ENCODE assay signal across 23 cellular contexts in the genomic region with DNA sequence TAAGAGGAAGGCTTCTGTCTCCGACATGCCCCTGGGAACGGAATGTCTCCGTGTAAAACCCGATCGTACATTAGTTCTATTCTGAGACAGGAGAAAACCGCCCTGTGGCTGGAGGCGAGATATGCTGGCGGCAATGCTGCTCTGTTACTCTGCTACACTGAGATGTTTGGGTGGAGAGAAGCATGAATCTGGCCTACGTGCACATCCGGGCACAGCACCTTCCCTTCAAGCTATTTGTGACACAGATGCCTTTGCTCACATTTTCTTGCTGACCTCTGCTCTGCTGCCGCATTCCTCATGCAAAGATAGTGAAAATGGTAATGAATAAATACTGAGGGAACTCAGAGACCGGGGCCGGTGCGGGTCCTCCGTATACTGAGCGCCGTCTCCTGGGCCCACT. TPM values are rescaled to one million over a fixed set of nuclear protein-coding genes. Genes with fewer than 3 reads are reported as not detected.
DNase-seq lines count a peak whose midpoint lies in the region; ATAC-seq, FAIRE-seq and TF ChIP-seq lines count a peak whose summit lies in the region.
"Had no signal": no experiment of that assay in that cellular context is flagged by ENCODE, and none has a peak within 500 bp of the region (broad histone marks: within the 10 kb centered on the region; RNA-seq: fewer than 3 reads in every experiment).

No MANE protein-coding gene starts in this region.

- no peak for FAIRE-seq in H54 (lab: Jason Lieb, UNC)

- WGBS in adrenal gland, 4 donors, result 63 to 70% (median 68%) methylated on average over 16 to 17 of the region's 17 CpGs

- H3K27me3 Mint-ChIP-seq in nephron (ENCODE audit: low read depth) (peaks cover 23% of the 10 kb centered on the region), T-helper 17 cell (no peaks in the 10 kb centered on the region)
- H3K27me3 Mint-ChIP-seq: activated CD4-positive, alpha-beta memory T cell treated with anti-CD3 and anti-CD28 coated beads, Interleukin-2, amount 10 ng/mL, durations not matched to agents 7 days and 5 days; activated naive CD4-positive, alpha-beta T cell treated with anti-CD3 and anti-CD28 coated beads, Interleukin-2, amount 50 U/mL, for 24 hours had no signal

- TF ChIP-seq POLR2A in adrenal gland (IDR thresholded peaks at IDR 0.05), result no peak
- TF ChIP-seq POLR2A in H54 (IDR thresholded peaks at IDR 0.05; ENCODE audit: low read depth, low read length), result no peak

- peak overlapping the region; percentile 100 for H3K4me2 ChIP-seq in BLaER1

- H4K20me1 ChIP-seq in BLaER1, result peaks cover 18% of the 10 kb centered on the region

- intact Hi-C loops in adrenal gland (cut with DNase I), result loop anchor here (5.0 kb wide), 1 partner anchor 111 kb away; a partner anchor contains a TSS

- H3K36me3 Mint-ChIP-seq in nephron (ENCODE audit: low read depth), result no peaks in the 10 kb centered on the region
- H3K36me3 Mint-ChIP-seq in T-helper 17 cell (ENCODE audit: low read depth), result no peaks in the 10 kb centered on the region
- H3K36me3 Mint-ChIP-seq: activated naive CD4-positive, alpha-beta T cell treated with anti-CD3 and anti-CD28 coated beads, Interleukin-2, amount 50 U/mL, for 24 hours had no signal

- H3K27me3 ChIP-seq in BLaER1 (no peaks in the 10 kb centered on the region), adrenal gland (no peaks in the 10 kb centered on the region)

- TF ChIP-seq CTCF in fibroblast of the aortic adventitia (IDR thresholded peaks at IDR 0.05; ENCODE audit: insufficient read depth, low read length), result no peak
- no peak for TF ChIP-seq CTCF in nephron (IDR thresholded peaks at IDR 0.05; ENCODE audit: unreplicated experiment in 3 of 3)
- no peak for TF ChIP-seq CTCF in adrenal gland (IDR thresholded peaks at IDR 0.05)

- H3K4me1 ChIP-seq in BLaER1 (peaks cover 81% of the 10 kb centered on the region), adrenal gland (replicated peaks in 1 of 2) (peaks cover 7 to 11% of the 10 kb centered on the region in 2 donors)

- H3K4me3 Mint-ChIP-seq in nephron, result peak overlapping the region; percentile 16 to 46 (median 29)
- H3K4me3 Mint-ChIP-seq in T-helper 17 cell, result no peak overlapping the region
- H3K4me3 Mint-ChIP-seq: activated CD4-positive, alpha-beta memory T cell treated with anti-CD3 and anti-CD28 coated beads, Interleukin-2, amount 10 ng/mL, durations not matched to agents 7 days and 5 days; activated naive CD4-positive, alpha-beta T cell treated with anti-CD3 and anti-CD28 coated beads, Interleukin-2, amount 50 U/mL, for 24 hours; activated T-cell treated with anti-CD3 and anti-CD28 coated beads, Interleukin-2, amount 50 U/mL, for 4 hours had no signal

- H3K27ac Mint-ChIP-seq in nephron (no peak overlapping the region), T-helper 17 cell (no peak overlapping the region)
- H3K27ac Mint-ChIP-seq: activated CD4-positive, alpha-beta memory T cell treated with anti-CD3 and anti-CD28 coated beads, Interleukin-2, amount 10 ng/mL, durations not matched to agents 7 days and 5 days; activated naive CD4-positive, alpha-beta T cell treated with anti-CD3 and anti-CD28 coated beads, Interleukin-2, amount 50 U/mL, for 24 hours had no signal

- peaks cover 17% of the 10 kb centered on the region for H3K36me3 ChIP-seq in BLaER1
- peaks cover 0 to 11% of the 10 kb centered on the region in 2 donors for H3K36me3 ChIP-seq in adrenal gland (replicated peaks in 1 of 2)

- H3K27ac ChIP-seq in BLaER1 (peak overlapping the region; percentile 88), adrenal gland (no peak overlapping the region)

- no peaks in the 10 kb centered on the region for H3K9me3 Mint-ChIP-seq in nephron
- H3K9me3 Mint-ChIP-seq: activated CD4-positive, alpha-beta memory T cell treated with anti-CD3 and anti-CD28 coated beads, Interleukin-2, amount 10 ng/mL, durations not matched to agents 7 days and 5 days; activated naive CD4-positive, alpha-beta T cell treated with anti-CD3 and anti-CD28 coated beads, Interleukin-2, amount 50 U/mL, for 24 hours; activated T-cell treated with anti-CD3 and anti-CD28 coated beads, Interleukin-2, amount 50 U/mL, for 4 hours had no signal

- peak overlapping the region; percentile 85 for H3K9ac ChIP-seq in BLaER1

- H3K4me1 Mint-ChIP-seq in nephron (no peaks in the 10 kb centered on the region), T-helper 17 cell (peaks cover 16% of the 10 kb centered on the region)

- H3K9me3 ChIP-seq in BLaER1 (no peaks in the 10 kb centered on the region), T-helper 17 cell (ENCODE audit: control insufficient read depth, low read length, poor library complexity, severe bottlenecking) (no peaks in the 10 kb centered on the region), adrenal gland (replicated peaks in 1 of 3) (no peaks in the 10 kb centered on the region)

- no peak for ATAC-seq in T-helper 17 cell
- ATAC-seq: activated T-cell treated with anti-CD3 and anti-CD28 coated beads, Interleukin-2, amount 50 U/mL, for 4 hours had no signal

- no peak overlapping the region for H3K4me3 ChIP-seq in BLaER1
- H3K4me3 ChIP-seq in fibroblast of the aortic adventitia (ENCODE audit: low read depth, low read length), result no peak overlapping the region
- H3K4me3 ChIP-seq in adrenal gland, result no peak overlapping the region

- peak; percentile 6 for DNase-seq in OCI-M2 (lab: John Stamatoyannopoulos, UW; ENCODE audit: unreplicated experiment)
- DNase-seq in fibroblast of the aortic adventitia (ENCODE audit: low read depth), result peak; percentile 18
- DNase-seq in stimulated activated CD4-positive, alpha-beta T cell treated with anti-CD3 and anti-CD28 coated beads, Interleukin-2, amount 100 ng/mL, for 48 hours, result no peak
- DNase-seq in T-helper 17 cell, result no peak
- DNase-seq in adrenal gland, result no peak
- DNase-seq in H54 (ENCODE audit: insufficient read length, low spot score), result no peak
- DNase-seq: activated CD4-positive, alpha-beta memory T cell treated with anti-CD3 and anti-CD28 coated beads, Interleukin-2, amount 10 ng/mL, durations not matched to agents 7 days and 5 days; activated T-cell treated with anti-CD3 and anti-CD28 coated beads, Interleukin-2, amount 50 U/mL, for 4 hours; DND-41; erythroblast; MM.1S; NCI-H1436 treated with DMSO at 0.1 percent for 48 hours; NCI-H2171; NCI-H69; SIG-M5; stimulated activated CD4-positive, alpha-beta T cell treated with anti-CD3 and anti-CD28 coated beads, Interleukin-4, amount 100 ng/mL, for 1 hour had no signal

RNA-seq across cellular contexts. Expression of a gene that starts 2.2 kb away (rescaled TPM):
- total RNA-seq in fibroblast of the aortic adventitia (ENCODE audit: low replicate concordance), result 69.5 and 72.3 TPM in 2 replicates
- total RNA-seq in T-helper 17 cell, result 100 to 1,000 TPM; 270 to 311 TPM
- total RNA-seq in adrenal gland, result 100 to 1,000 TPM; 206 to 387 (median 237) TPM
- 1,000 to 10,000 TPM in 2 of 3 donors, 10 to 100 TPM in 1; 52.6 to 1,938 (median 1,109) TPM for polyA plus RNA-seq in adrenal gland

RNA-seq across cellular contexts. Expression of a gene that starts 22.2 kb away (rescaled TPM):
- total RNA-seq in fibroblast of the aortic adventitia (ENCODE audit: low replicate concordance), result not detected in 2 replicates
- total RNA-seq in T-helper 17 cell, result not detected
- under 1 TPM in 3 of 8 donors, not detected in 5; 0.04 to 0.28 (median 0.11) TPM for total RNA-seq in adrenal gland
- under 1 TPM; 0.04 to 0.16 (median 0.10) TPM for polyA plus RNA-seq in adrenal gland
- total RNA-seq: dermis microvascular lymphatic vessel endothelial cell, osteocyte, skeletal muscle tissue had no signal
- polyA plus RNA-seq: AG04450 had no signal

RNA-seq across cellular contexts. Expression of a gene that starts 29.9 kb away (rescaled TPM):
- total RNA-seq in fibroblast of the aortic adventitia (ENCODE audit: low replicate concordance) (50.8 and 103 TPM in 2 replicates), T-helper 17 cell (10 to 100 TPM; 62.0 to 62.3 TPM), adrenal gland (100 to 1,000 TPM in 1 of 8 donors, 10 to 100 TPM in 7; 44.5 to 102 (median 67.9) TPM)
- polyA plus RNA-seq in adrenal gland, result 100 to 1,000 TPM in 1 of 3 donors, 10 to 100 TPM in 2; 44.4 to 138 (median 87.6) TPM

RNA-seq across cellular contexts. Expression of a gene that starts 39.4 kb away (rescaled TPM):
- total RNA-seq in fibroblast of the aortic adventitia (ENCODE audit: low replicate concordance) (12.7 and 17.7 TPM in 2 replicates), T-helper 17 cell (10 to 100 TPM in 1 of 2 donors, 1 to 10 TPM in 1; 9.3 to 10.2 TPM), adrenal gland (10 to 100 TPM; 11.8 to 68.7 (median 15.1) TPM)
- polyA plus RNA-seq in adrenal gland, result 10 to 100 TPM in 2 of 3 donors, 1 to 10 TPM in 1; 3.6 to 61.1 (median 15.9) TPM

RNA-seq across cellular contexts. Expression of a gene that starts 46.4 kb away (rescaled TPM):
- total RNA-seq in fibroblast of the aortic adventitia (ENCODE audit: low replicate concordance), result 0.41 and 1.5 TPM in 2 replicates
- under 1 TPM; 0.27 to 0.39 TPM for total RNA-seq in T-helper 17 cell
- total RNA-seq in adrenal gland, result 1 to 10 TPM in 1 of 8 donors, under 1 TPM in 7; 0.24 to 1.5 (median 0.69) TPM
- under 1 TPM; 0.07 to 0.56 (median 0.17) TPM for polyA plus RNA-seq in adrenal gland

Comparison
In these comparisons a context has a peak if more than half of its experiments do, and no peak if none do; other contexts are left out.
1. DNase-seq: peak in OCI-M2 (single experiment) and fibroblast of the aortic adventitia (single experiment); none in stimulated activated CD4-positive, alpha-beta T cell treated with anti-CD3 and anti-CD28 coated beads, Interleukin-2, amount 100 ng/mL, for 48 hours (0 of 2), T-helper 17 cell (0 of 3), adrenal gland (0 of 7) and H54 (single experiment).